In genomic region chr4:38784141-38784540, GRCh38 we compare ENCODE assay signal across 17 cellular contexts. TPM values are rescaled to one million over a fixed set of nuclear protein-coding genes. Genes with fewer than 3 reads are reported as not detected.
DNase-seq lines count a peak whose midpoint lies in the region; ATAC-seq and TF ChIP-seq lines count a peak whose summit lies in the region.
"Had no signal": no experiment of that assay in that cellular context is flagged by ENCODE, and none has a peak within 500 bp of the region (broad histone marks: within the 10 kb centered on the region; RNA-seq: fewer than 3 reads in every experiment).

No MANE protein-coding gene starts in this region.

- H3K4me3 Mint-ChIP-seq in activated naive CD4-positive, alpha-beta T cell treated with anti-CD3 and anti-CD28 coated beads, Interleukin-2, amount 50 U/mL, for 24 hours, result no peak overlapping the region
- H3K4me3 Mint-ChIP-seq: CD4-positive, alpha-beta T cell; GM23338; HFFc6 had no signal

- H3K9me3 ChIP-seq in HEK293 (ENCODE audit: control insufficient read depth, insufficient read depth, low read depth, low read length) (no peaks in the 10 kb centered on the region), neutrophil (no peaks in the 10 kb centered on the region), gastrocnemius medialis (no peaks in the 10 kb centered on the region)
- H3K9me3 ChIP-seq: Caco-2 had no signal

- H3K4me1 ChIP-seq in HEK293 (ENCODE audit: control insufficient read depth, insufficient read depth, low read length) (no peaks in the 10 kb centered on the region), neutrophil (ENCODE audit: control insufficient read depth in 1 of 2, insufficient read depth in 1 of 2, low read depth in 1 of 2, low read length in 1 of 2) (peaks cover 57 to 75% of the 10 kb centered on the region in 2 experiments), gastrocnemius medialis (no peaks in the 10 kb centered on the region)
- H3K4me1 ChIP-seq: Caco-2 had no signal

- H3K27ac ChIP-seq in HEK293 (ENCODE audit: extremely low read depth, low read depth, low read length), result no peak overlapping the region
- peak overlapping the region; percentile 91 for H3K27ac ChIP-seq in neutrophil
- H3K27ac ChIP-seq in gastrocnemius medialis, result no peak overlapping the region
- H3K27ac ChIP-seq: 22Rv1, A549 had no signal

- H3K27ac Mint-ChIP-seq in activated naive CD4-positive, alpha-beta T cell treated with anti-CD3 and anti-CD28 coated beads, Interleukin-2, amount 50 U/mL, for 24 hours, result peak overlapping the region; percentile 5
- H3K27ac Mint-ChIP-seq in activated naive CD4-positive, alpha-beta T cell treated with anti-CD3 and anti-CD28 coated beads, Interleukin-2, amount 50 U/mL, for 72 hours, result no peak overlapping the region
- H3K27ac Mint-ChIP-seq: CD4-positive, alpha-beta T cell; GM23338; HFFc6 had no signal

- no peaks in the 10 kb centered on the region for H3K27me3 Mint-ChIP-seq in activated naive CD4-positive, alpha-beta T cell treated with anti-CD3 and anti-CD28 coated beads, Interleukin-2, amount 50 U/mL, for 24 hours
- H3K27me3 Mint-ChIP-seq: CD4-positive, alpha-beta T cell had no signal

- no peak for DNase-seq in activated naive CD4-positive, alpha-beta T cell treated with anti-CD3 and anti-CD28 coated beads, Interleukin-2, amount 50 U/mL, for 72 hours (ENCODE audit: low spot score in 2 of 2)
- DNase-seq in T-helper 9 cell, result no peak
- no peak for DNase-seq in gastrocnemius medialis
- DNase-seq: AML-193; C1 segment of cervical spinal cord; Caco-2; CD4-positive, alpha-beta T cell; HCEC 1CT; HFFc6 had no signal

- ATAC-seq in activated naive CD4-positive, alpha-beta T cell treated with anti-CD3 and anti-CD28 coated beads, Interleukin-2, amount 50 U/mL, for 72 hours, result no peak
- no peak for ATAC-seq in HG03139 (IDR thresholded peaks at IDR 0.05; ENCODE audit: unreplicated experiment)
- ATAC-seq in gastrocnemius medialis, result no peak
- ATAC-seq: A549, GM23338 had no signal

- CTCF ChIA-PET in HEK293 (lab: Yijun Ruan, JAX), result interaction anchor here (1.4 to 3.5 kb wide), 4 partner anchors 20 to 722 kb away, joined by 3 to 15 read pairs (median 10); partner anchors contain the start of gene TLR1

- no peak for TF ChIP-seq POLR2A in gastrocnemius medialis (IDR thresholded peaks at IDR 0.05)

- no peak for TF ChIP-seq CTCF in HEK293 (tag by site-specific recombination; IDR thresholded peaks at IDR 0.05)
- TF ChIP-seq CTCF in neutrophil (IDR thresholded peaks at IDR 0.05), result no peak
- no peak for TF ChIP-seq CTCF in gastrocnemius medialis (IDR thresholded peaks at IDR 0.05 in 4 of 5, conservative IDR thresholded peaks at IDR 0.05 in 1 of 5)

- H3K36me3 ChIP-seq in HEK293 (ENCODE audit: control insufficient read depth in 2 of 2, insufficient read depth in 1 of 2, low read length in 2 of 2) (no peaks in the 10 kb centered on the region), neutrophil (no peaks in the 10 kb centered on the region), gastrocnemius medialis (no peaks in the 10 kb centered on the region)

- H3K27me3 ChIP-seq in neutrophil, result no peaks in the 10 kb centered on the region
- no peaks in the 10 kb centered on the region for H3K27me3 ChIP-seq in gastrocnemius medialis

- peaks cover 5% of the 10 kb centered on the region for H3K4me1 Mint-ChIP-seq in activated naive CD4-positive, alpha-beta T cell treated with anti-CD3 and anti-CD28 coated beads, Interleukin-2, amount 50 U/mL, for 24 hours

- POLR2A ChIA-PET in HEK293 (lab: Yijun Ruan, JAX), result no interaction called here

- no peaks in the 10 kb centered on the region for H3K9me3 Mint-ChIP-seq in activated naive CD4-positive, alpha-beta T cell treated with anti-CD3 and anti-CD28 coated beads, Interleukin-2, amount 50 U/mL, for 24 hours
- H3K9me3 Mint-ChIP-seq in activated naive CD4-positive, alpha-beta T cell treated with anti-CD3 and anti-CD28 coated beads, Interleukin-2, amount 50 U/mL, for 72 hours, result no peaks in the 10 kb centered on the region
- H3K9me3 Mint-ChIP-seq: CD4-positive, alpha-beta T cell; GM23338; HFFc6 had no signal

- intact Hi-C loops in gastrocnemius medialis (cut with DNase I; ENCODE audit: low total_unique reads), result no loop called here

- in situ Hi-C loops in gastrocnemius medialis (cut with MboI; ENCODE audit: low sequenced_read_pairs in 4 of 4), result no loop called here

- H3K36me3 Mint-ChIP-seq in activated naive CD4-positive, alpha-beta T cell treated with anti-CD3 and anti-CD28 coated beads, Interleukin-2, amount 50 U/mL, for 24 hours, result no peaks in the 10 kb centered on the region
- H3K36me3 Mint-ChIP-seq in activated naive CD4-positive, alpha-beta T cell treated with anti-CD3 and anti-CD28 coated beads, Interleukin-2, amount 50 U/mL, for 72 hours, result no peaks in the 10 kb centered on the region

- H3K4me3 ChIP-seq in HEK293 (ENCODE audit: low read depth, low read length) (no peak overlapping the region), neutrophil (ENCODE audit: low read depth in 1 of 2, low read length in 1 of 2) (no peak overlapping the region), gastrocnemius medialis (no peak overlapping the region)
- H3K4me3 ChIP-seq: A549, GM23338 had no signal

TF ChIP-seq in HEK293, 187 proteins besides CTCF, POLR2A, EP300 and RAD21:
- TF ChIP-seq ZNF658 (tag by site-specific recombination; IDR thresholded peaks at IDR 0.05) (no peak), ZNF610 (tag by site-specific recombination; IDR thresholded peaks at IDR 0.05; ENCODE audit: borderline replicate concordance) (peak; percentile 92)

RNA-seq across cellular contexts. Expression of gene TLR10, which starts 1.4 kb away (rescaled TPM):
- total RNA-seq in activated naive CD4-positive, alpha-beta T cell treated with anti-CD3 and anti-CD28 coated beads, Interleukin-2, amount 50 U/mL, for 72 hours, result under 1 TPM in 1 of 2 donors, not detected in 1; 0.27 TPM
- total RNA-seq in gastrocnemius medialis, result not detected
- total RNA-seq: Caco-2; CD4-positive, alpha-beta T cell; HFFc6; HT-29 had no signal

RNA-seq across cellular contexts. Expression of gene TLR1, which starts 20.4 kb away (rescaled TPM):
- 1 to 10 TPM; 1.1 to 3.2 TPM for total RNA-seq in activated naive CD4-positive, alpha-beta T cell treated with anti-CD3 and anti-CD28 coated beads, Interleukin-2, amount 50 U/mL, for 72 hours
- total RNA-seq in gastrocnemius medialis, result 1 to 10 TPM in 3 of 4 donors, not detected in 1; 1.3 to 2.4 (median 1.5) TPM
- total RNA-seq: Caco-2, HT-29 had no signal
